Comparison of ENCODE assay signal across 1 cellular context in genomic region chr3:146092230-146092629, GRCh38.
TF ChIP-seq lines count a peak whose summit lies in the region.

No MANE protein-coding gene starts in this region.

TF ChIP-seq in HepG2, 621 proteins besides CTCF, POLR2A, EP300 and RAD21 (continued from another document):
- TF ChIP-seq GPBP1L1 (CRISPR knock-in tag; IDR thresholded peaks at IDR 0.05), result no peak
- no peak for TF ChIP-seq ZMYM2 (CRISPR knock-in tag; IDR thresholded peaks at IDR 0.05)
- TF ChIP-seq ARID5B (CRISPR knock-in tag; IDR thresholded peaks at IDR 0.05), result 0 out of 2 replicates have a peak, but pooled peaks have one; percentile 9
- TF ChIP-seq SYNCRIP (IDR thresholded peaks at IDR 0.05; ENCODE audit: insufficient read depth, low read depth, low read length), result no peak
- TF ChIP-seq BCL6 (CRISPR knock-in tag; IDR thresholded peaks at IDR 0.05), result peak; percentile 27; the same call in 1 of the 2 replicates
- TF ChIP-seq PAWR (CRISPR knock-in tag; IDR thresholded peaks at IDR 0.05; ENCODE audit: borderline replicate concordance), result no peak
- TF ChIP-seq TEAD2 (CRISPR knock-in tag; IDR thresholded peaks at IDR 0.05), result no peak
- TF ChIP-seq ZNF264 (CRISPR knock-in tag; IDR thresholded peaks at IDR 0.05), result no peak
- TF ChIP-seq XBP1 (CRISPR knock-in tag; IDR thresholded peaks at IDR 0.05), result no peak
- TF ChIP-seq ATF1 (CRISPR knock-in tag; IDR thresholded peaks at IDR 0.05), result no peak
- peak; percentile 31; the same call in 1 of the 2 replicates for TF ChIP-seq GATAD2A (CRISPR knock-in tag; IDR thresholded peaks at IDR 0.05)
TF ChIP-seq in HepG2: peak in this region for 3.
